In the genomic region with DNA sequence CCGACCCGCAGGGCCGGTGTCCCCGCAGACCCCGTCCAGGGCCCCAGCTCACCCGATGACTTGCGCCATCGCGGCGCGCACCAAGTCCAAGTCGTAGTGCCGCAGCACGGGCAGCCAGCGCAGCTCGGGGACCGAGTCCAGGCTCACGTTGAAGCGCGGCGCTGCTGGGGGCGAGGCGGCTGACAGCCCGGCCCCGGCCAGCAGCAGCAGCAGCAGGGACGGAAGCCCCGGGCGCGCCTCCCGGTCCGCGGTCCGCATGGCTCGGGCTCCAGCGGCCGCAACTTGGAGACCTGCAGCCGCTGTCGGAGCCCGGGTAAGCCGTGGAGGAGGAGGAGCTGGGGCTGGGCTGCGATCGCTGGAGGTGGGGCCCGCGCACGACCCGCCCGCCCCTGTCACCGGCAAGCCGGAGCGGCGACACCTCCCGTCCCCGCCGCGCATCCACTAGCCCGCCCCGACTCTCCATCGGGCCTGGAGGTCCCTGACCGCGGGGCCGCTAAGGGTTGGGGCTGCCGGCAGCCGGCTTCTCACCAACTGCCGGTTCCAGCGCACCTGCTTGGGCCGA, we compare ENCODE assay signal across 8 cellular contexts. TPM values are rescaled to one million over a fixed set of nuclear protein-coding genes. Genes with fewer than 3 reads are reported as not detected.
DNase-seq lines count a peak whose midpoint lies in the region; ATAC-seq, FAIRE-seq and TF ChIP-seq lines count a peak whose summit lies in the region.

A gene (minus strand): TSS at position 322 of the 562 bp plus-strand sequence. CDS start 64 bp downstream, at position 258.

- no peaks in the 10 kb centered on the region for H4K20me1 ChIP-seq in keratinocyte (ENCODE audit: control insufficient read depth, extremely low read depth, insufficient read depth, low read length)

- FAIRE-seq in keratinocyte (lab: Jason Lieb, UNC) = no peak

- peak within 1 kb of the TSS; percentile 46 to 87 (median 85) for H3K4me3 ChIP-seq in keratinocyte (ENCODE audit: control insufficient read depth in 2 of 3, extremely low read depth in 1 of 3, insufficient read depth in 2 of 3, low read depth in 1 of 3, low read length in 3 of 3)

- peak; percentile 88 for ATAC-seq in HG02642 (IDR thresholded peaks at IDR 0.05; ENCODE audit: poor library complexity, unreplicated experiment)

- peak within 1 kb of the TSS; percentile 76 for H3K9ac ChIP-seq in keratinocyte (ENCODE audit: control insufficient read depth, extremely low read depth, insufficient read depth, low read length)

- peak in 1 of 3 experiments; percentile 35 for TF ChIP-seq CTCF in keratinocyte (optimal IDR thresholded peaks at IDR 0.05 in 1 of 3, IDR thresholded peaks at IDR 0.05 in 1 of 3, conservative IDR thresholded peaks at IDR 0.05 in 1 of 3; ENCODE audit: extremely low read depth in 1 of 3, insufficient read depth in 2 of 3, low read length in 3 of 3)

- peak within 1 kb of the TSS; percentile 94 for H2AFZ ChIP-seq in keratinocyte (ENCODE audit: control insufficient read depth, low read length)

- H3K9me1 ChIP-seq in keratinocyte (ENCODE audit: control insufficient read depth, extremely low read depth, insufficient read depth, low read length) = no peaks in the 10 kb centered on the region

- no peaks in the 10 kb centered on the region for H3K79me2 ChIP-seq in keratinocyte (ENCODE audit: control insufficient read depth, insufficient read depth, low read length)

- no peaks in the 10 kb centered on the region for H3K27me3 ChIP-seq in keratinocyte (ENCODE audit: control insufficient read depth, extremely low read depth, insufficient read depth, low read length)

- dilution Hi-C loops in keratinocyte (cut with MboI; ENCODE audit: extremely low pct_ligation_motif_present, low sequenced_read_pairs) = no loop called here

- H3K9me3 ChIP-seq in keratinocyte (ENCODE audit: control insufficient read depth, low read depth, low read length) = no peaks in the 10 kb centered on the region

- peaks cover 4% of the 10 kb centered on the region for H3K4me1 ChIP-seq in keratinocyte (ENCODE audit: control insufficient read depth, extremely low read depth, insufficient read depth, low read length)

- H3K27ac ChIP-seq in caudate nucleus (ENCODE audit: low read depth, low read length) (peak within 1 kb of the TSS; percentile 70), keratinocyte (ENCODE audit: control insufficient read depth, insufficient read depth, low read length) (peak within 1 kb of the TSS; percentile 8)

- H3K36me3 ChIP-seq in keratinocyte (ENCODE audit: control insufficient read depth in 2 of 2, extremely low read depth in 1 of 2, insufficient read depth in 2 of 2, low read length in 2 of 2) = no peaks in the 10 kb centered on the region

- peak within 1 kb of the TSS; percentile 90 for H3K4me2 ChIP-seq in keratinocyte (ENCODE audit: control insufficient read depth, extremely low read depth, insufficient read depth, low read depth, low read length)

- DNase-seq in NCI-H1417 (lab: John Stamatoyannopoulos, UW) (peak; percentile 73 to 77 (median 74)), NCI-H1417 treated with DMSO at 0.1 percent for 48 hours (lab: John Stamatoyannopoulos, UW) (no peak), NCI-H1105 (lab: John Stamatoyannopoulos, UW) (peak; percentile 18), caudate nucleus (lab: John Stamatoyannopoulos, UW) (peak in 55 of 61 donors; percentile 4 to 86 (median 56)), keratinocyte (ENCODE audit: low read depth, low spot score) (no peak)
- DNase-seq in activated CD4-positive, CD25-positive, alpha-beta regulatory T cell (lab: John Stamatoyannopoulos, UW) = peak; percentile 39 to 58 (median 53)
- peak; percentile 88 for DNase-seq in stimulated activated CD4-positive, alpha-beta T cell treated with anti-CD3 and anti-CD28 coated beads, Interleukin-15, amount 100 ng/mL, for 24 hours

RNA-seq across cellular contexts. Expression of the gene that starts here (rescaled TPM):
- 8.9 to 12.2 TPM (median 11.4 TPM) in 3 replicates for polyA plus RNA-seq in keratinocyte
- 9.3 TPM for polyA plus RNA-seq in keratinocyte (2011; ENCODE audit: low read depth)
- 8.4 and 9.6 TPM in 2 replicates for polyA plus RNA-seq in keratinocyte (2011; cell fraction: cytosol; rRNA removed)
- polyA plus RNA-seq in keratinocyte (2011; cell fraction: nucleus; rRNA removed) = 16.6 and 19.0 TPM in 2 replicates
- polyA plus RNA-seq in keratinocyte (2012; ENCODE audit: low replicate concordance) = 6.1 and 7.3 TPM in 2 replicates
- polyA minus RNA-seq in keratinocyte = 5.0 to 14.4 TPM (median 12.8 TPM) in 3 replicates
- polyA minus RNA-seq in keratinocyte (2011; cell fraction: cytosol; rRNA and poly(A)+ RNA removed) = 14.4 TPM
- polyA minus RNA-seq in keratinocyte (2011; cell fraction: nucleus; rRNA and poly(A)+ RNA removed) = 12.5 and 18.6 TPM in 2 replicates

Comparison
In these comparisons a context has a peak if more than half of its experiments do, and no peak if none do; other contexts are left out.
1. DNase-seq: peak in NCI-H1417 (3 of 3), NCI-H1105 (single experiment), activated CD4-positive, CD25-positive, alpha-beta regulatory T cell (4 of 4), caudate nucleus (55 of 61) and stimulated activated CD4-positive, alpha-beta T cell treated with anti-CD3 and anti-CD28 coated beads, Interleukin-15, amount 100 ng/mL, for 24 hours (single experiment); none in NCI-H1417 treated with DMSO at 0.1 percent for 48 hours (single experiment) and keratinocyte (single experiment).